ENCODE assay signal across 8 cellular contexts in genomic region chr4:1008840-1009646, GRCh38. TPM values are rescaled to one million over a fixed set of nuclear protein-coding genes. Genes with fewer than 3 reads are reported as not detected.
DNase-seq lines count a peak whose midpoint lies in the region; ATAC-seq, FAIRE-seq and TF ChIP-seq lines count a peak whose summit lies in the region.

No MANE protein-coding gene starts in this region.

- DNase-seq in A549 (ENCODE audit: low read depth in 1 of 2, low spot score in 1 of 2): no peak
- peak; percentile 39 for DNase-seq in GM23248
- DNase-seq in T-helper 17 cell: peak; percentile 27 to 60 (median 32)
- peak; percentile 48 for DNase-seq in colonic mucosa
- peak in 1 of 2 donors; percentile 74 for DNase-seq in aorta
- no peak for DNase-seq in GM20000 (ENCODE audit: low spot score)
- no peak for DNase-seq in frontal cortex (ENCODE audit: low spot score in 2 of 2)

- no peak for TF ChIP-seq RAD21 in A549 (conservative IDR thresholded peaks at IDR 0.05 in 1 of 2, IDR thresholded peaks at IDR 0.05 in 1 of 2)

- in situ Hi-C loops in GM23248 (cut with MboI): no loop called here

- H4K20me1 ChIP-seq in GM23248 (ENCODE audit: insufficient read depth): no peaks in the 10 kb centered on the region

- H3K9me3 ChIP-seq in A549 (no peaks in the 10 kb centered on the region), GM23248 (ENCODE audit: low read depth) (no peaks in the 10 kb centered on the region), T-helper 17 cell (ENCODE audit: control insufficient read depth, low read length, poor library complexity, severe bottlenecking) (no peaks in the 10 kb centered on the region), colonic mucosa (no peaks in the 10 kb centered on the region), muscle layer of duodenum (ENCODE audit: control insufficient read depth in 1 of 2, low read length in 2 of 2) (no peaks in the 10 kb centered on the region), aorta (ENCODE audit: control insufficient read depth, low read length) (no peaks in the 10 kb centered on the region)

- H3K36me3 ChIP-seq in GM23248 (ENCODE audit: low read depth): no peaks in the 10 kb centered on the region
- H3K36me3 ChIP-seq in colonic mucosa: no peaks in the 10 kb centered on the region
- H3K36me3 ChIP-seq in muscle layer of duodenum (ENCODE audit: control insufficient read depth in 1 of 2, insufficient read depth in 2 of 2, low read length in 2 of 2): no peaks in the 10 kb centered on the region
- no peaks in the 10 kb centered on the region for H3K36me3 ChIP-seq in aorta (ENCODE audit: control insufficient read depth in 1 of 2, insufficient read depth in 2 of 2, low read length in 1 of 2)

- TF ChIP-seq EP300 in A549 (IDR thresholded peaks at IDR 0.05): no peak

- TF ChIP-seq CTCF in A549 (IDR thresholded peaks at IDR 0.05) (no peak), colonic mucosa (IDR thresholded peaks at IDR 0.05) (no peak), GM20000 (IDR thresholded peaks at IDR 0.05; ENCODE audit: extremely low read depth, missing control alignments) (no peak)

- TF ChIP-seq POLR2A in A549 (IDR thresholded peaks at IDR 0.05; ENCODE audit: low read length): no peak

- peak overlapping the region; percentile 66 for H3K4me3 ChIP-seq in A549
- H3K4me3 ChIP-seq in GM23248: peak overlapping the region; percentile 82
- H3K4me3 ChIP-seq in colonic mucosa: peak overlapping the region; percentile 59
- peak overlapping the region; percentile 55 to 68 for H3K4me3 ChIP-seq in muscle layer of duodenum (ENCODE audit: low read depth in 1 of 2, low read length in 2 of 2)
- H3K4me3 ChIP-seq in aorta (ENCODE audit: low read length in 2 of 2): peak overlapping the region; percentile 44 to 90

- H3K9me2 ChIP-seq in GM23248 (ENCODE audit: insufficient read depth): no peaks in the 10 kb centered on the region

- H3K4me1 ChIP-seq in A549: peaks cover 9% of the 10 kb centered on the region
- 0 out of 2 replicates have a peak, but pooled peaks cover 3% of the 10 kb centered on the region for H3K4me1 ChIP-seq in GM23248 (ENCODE audit: insufficient read depth)
- H3K4me1 ChIP-seq in colonic mucosa: peaks cover 7% of the 10 kb centered on the region
- peaks cover 0 to 28% of the 10 kb centered on the region in 2 donors for H3K4me1 ChIP-seq in muscle layer of duodenum (ENCODE audit: control insufficient read depth in 1 of 2, insufficient read depth in 2 of 2, low read length in 2 of 2)
- no peaks in the 10 kb centered on the region for H3K4me1 ChIP-seq in aorta (ENCODE audit: control insufficient read depth in 1 of 2, insufficient read depth in 2 of 2, low read length in 2 of 2)

- H3K4me2 ChIP-seq in A549 (peak overlapping the region; percentile 99), GM23248 (ENCODE audit: unreplicated experiment) (peak overlapping the region; percentile 91)

- H3F3A ChIP-seq in GM23248 (ENCODE audit: insufficient read depth): no peaks in the 10 kb centered on the region

- peaks cover 5% of the 10 kb centered on the region for H3K27me3 ChIP-seq in GM23248 (replicated peaks; ENCODE audit: insufficient read depth)
- H3K27me3 ChIP-seq in colonic mucosa: peaks cover 20% of the 10 kb centered on the region
- H3K27me3 ChIP-seq in muscle layer of duodenum (ENCODE audit: low read depth, low read length): peaks cover 9% of the 10 kb centered on the region
- H3K27me3 ChIP-seq in aorta (ENCODE audit: control insufficient read depth in 1 of 2, insufficient read depth in 2 of 2, low read length in 1 of 2): no peaks in the 10 kb centered on the region

- intact Hi-C loops in colonic mucosa (cut with DNase I): no loop called here
- intact Hi-C loops in aorta (cut with DNase I): loop anchor here (5.0 kb wide), 2 partner anchors 63 to 73 kb away; no protein-coding TSS in a partner anchor

- peak overlapping the region; percentile 98 for H2AFZ ChIP-seq in GM23248

- H3K27ac Mint-ChIP-seq in T-helper 17 cell: no peak overlapping the region

- peaks cover 2% of the 10 kb centered on the region for H3K36me3 Mint-ChIP-seq in T-helper 17 cell (ENCODE audit: low read depth)

- H3K79me2 ChIP-seq in GM23248 (ENCODE audit: insufficient read depth): no peaks in the 10 kb centered on the region

- WGBS in A549 (ENCODE audit: missing lambda C conversion rate): 22% methylated on average over 15 of the region's 46 CpGs
- WGBS in GM23248 (ENCODE audit: low coverage in 1 of 2, low lambda C conversion rate in 2 of 2, missing lambda C conversion rate in 2 of 2), 2 experiments: 2 to 4% methylated on average over 30 to 38 of the region's 46 CpGs
- whole genome bisulfite sequencing in aorta, 2 donors: 2 to 3% methylated on average over 34 to 46 of the region's 46 CpGs

- H3K9ac ChIP-seq in GM23248: peak overlapping the region; percentile 88
- H3K9ac ChIP-seq in colonic mucosa (ENCODE audit: low read depth in 2 of 2, low read length in 2 of 2): peak overlapping the region; percentile 38 to 84

- CTCF ChIA-PET in A549 (lab: Yijun Ruan, JAX): no interaction called here

- ATAC-seq in A549 (no peak), T-helper 17 cell (no peak), aorta (ENCODE audit: low FRiP score) (no peak)

- H3K27me3 Mint-ChIP-seq in T-helper 17 cell: peaks cover 34% of the 10 kb centered on the region

- peak overlapping the region; percentile 87 for H3K4me3 Mint-ChIP-seq in T-helper 17 cell

- POLR2A ChIA-PET in A549 (lab: Yijun Ruan, JAX): no interaction called here

- H3K4me1 Mint-ChIP-seq in T-helper 17 cell: peaks cover 8% of the 10 kb centered on the region

- H3K27ac ChIP-seq in A549 (peak overlapping the region; percentile 77 to 89), GM23248 (no peak overlapping the region), colonic mucosa (no peak overlapping the region), muscle layer of duodenum (ENCODE audit: low read length) (no peak overlapping the region), aorta (ENCODE audit: low read depth in 1 of 2, low read length in 2 of 2) (no peak overlapping the region)

- no peak for FAIRE-seq in A549 (lab: Jason Lieb, UNC)
- FAIRE-seq in frontal cortex (lab: Jason Lieb, UNC): no peak

TF ChIP-seq in A549, 52 proteins besides CTCF, POLR2A, EP300 and RAD21:
- TF ChIP-seq BHLHE40 (IDR thresholded peaks at IDR 0.05; ENCODE audit: low read depth, low read length) (no peak), MYC (IDR thresholded peaks at IDR 0.05; ENCODE audit: borderline replicate concordance, low read length) (no peak), CEBPB (IDR thresholded peaks at IDR 0.05) (no peak), ZFP36 (IDR thresholded peaks at IDR 0.05; ENCODE audit: borderline replicate concordance, partially characterized antibody) (peak; percentile 8)

RNA-seq across cellular contexts. Expression of gene FGFRL1, which starts 2.4 kb away (rescaled TPM):
- 4.7 and 8.3 TPM in 2 replicates for polyA plus RNA-seq in A549 (2011; rRNA removed)
- 26.5 and 32.6 TPM in 2 replicates for polyA plus RNA-seq in A549 (2012; cell fraction: cytosol; rRNA removed)
- polyA plus RNA-seq in A549 (2012; cell fraction: nucleus; rRNA removed): 32.5 and 64.4 TPM in 2 replicates
- polyA plus RNA-seq in A549 (2017; fragmentation: RNase III; extraction: RNeasy Plus Mini Kit Qiagen cat#74134 plus additional on column Dnase treatment): 11.2 to 11.4 TPM (median 11.2 TPM) in 3 replicates
- 40.2 and 49.5 TPM in 2 replicates for polyA minus RNA-seq in A549 (2011; rRNA and poly(A)+ RNA removed)
- total RNA-seq in GM23248 (2014; rRNA removed; shearing (Covaris generic)): 58.7 and 64.9 TPM in 2 replicates
- 10.8 and 11.1 TPM in 2 replicates for polyA plus RNA-seq in GM23248 (2016; fragmentation: Nextera tagmentation; extraction: Ambion mirVana)
- 10 to 100 TPM; 23.1 to 30.1 TPM for total RNA-seq in T-helper 17 cell
- 10 to 100 TPM; 16.0 to 34.7 TPM for total RNA-seq in colonic mucosa
- total RNA-seq in aorta: 10 to 100 TPM; 28.9 to 32.9 TPM
- 10 to 100 TPM in 1 of 2 donors, 1 to 10 TPM in 1; 6.9 to 19.5 TPM for polyA plus RNA-seq in aorta
- 2.0 TPM for total RNA-seq in frontal cortex

RNA-seq across cellular contexts. Expression of gene SLC26A1, which starts 15.8 kb away (rescaled TPM):
- polyA plus RNA-seq in A549 (2011; rRNA removed) (0.09 and 0.23 TPM in 2 replicates), A549 (2017; fragmentation: RNase III; extraction: RNeasy Plus Mini Kit Qiagen cat#74134 plus additional on column Dnase treatment) (0.30 to 0.61 TPM (median 0.50 TPM) in 3 replicates), GM23248 (2016; fragmentation: Nextera tagmentation; extraction: Ambion mirVana) (1.6 and 1.8 TPM in 2 replicates), aorta (under 1 TPM; 0.38 to 0.87 TPM)
- polyA plus RNA-seq in A549 (2012; cell fraction: cytosol; rRNA removed): 0.30 and 0.45 TPM in 2 replicates
- 1.3 and 1.7 TPM in 2 replicates for polyA plus RNA-seq in A549 (2012; cell fraction: nucleus; rRNA removed)
- 0.62 and 0.83 TPM in 2 replicates for polyA minus RNA-seq in A549 (2011; rRNA and poly(A)+ RNA removed)
- total RNA-seq in GM23248 (2014; rRNA removed; shearing (Covaris generic)): 0.13 and 0.22 TPM in 2 replicates
- total RNA-seq in T-helper 17 cell (under 1 TPM in 1 of 2 donors, not detected in 1; 0.21 TPM), colonic mucosa (1 to 10 TPM in 1 of 2 donors, under 1 TPM in 1; 0.77 to 3.8 TPM), aorta (under 1 TPM in 1 of 2 donors, not detected in 1; 0.45 TPM), frontal cortex (2.0 TPM)

RNA-seq across cellular contexts. Expression of gene IDUA, which starts 22.2 kb away (rescaled TPM):
- polyA plus RNA-seq in A549 (2011; rRNA removed) (3.1 and 4.2 TPM in 2 replicates), A549 (2017; fragmentation: RNase III; extraction: RNeasy Plus Mini Kit Qiagen cat#74134 plus additional on column Dnase treatment) (13.9 to 19.4 TPM (median 19.2 TPM) in 3 replicates), GM23248 (2016; fragmentation: Nextera tagmentation; extraction: Ambion mirVana) (26.4 and 28.8 TPM in 2 replicates), aorta (10 to 100 TPM in 1 of 2 donors, 1 to 10 TPM in 1; 5.9 to 42.5 TPM)
- polyA plus RNA-seq in A549 (2012; cell fraction: cytosol; rRNA removed): 3.0 and 4.1 TPM in 2 replicates
- 65.6 and 96.4 TPM in 2 replicates for polyA plus RNA-seq in A549 (2012; cell fraction: nucleus; rRNA removed)
- polyA minus RNA-seq in A549 (2011; rRNA and poly(A)+ RNA removed): 3.0 and 4.0 TPM in 2 replicates
- total RNA-seq in GM23248 (2014; rRNA removed; shearing (Covaris generic)): 26.3 and 30.7 TPM in 2 replicates
- total RNA-seq in T-helper 17 cell (10 to 100 TPM; 56.9 to 58.6 TPM), colonic mucosa (10 to 100 TPM; 18.8 to 22.4 TPM), aorta (10 to 100 TPM; 27.5 to 44.2 TPM), frontal cortex (6.1 TPM)

RNA-seq across cellular contexts. Expression of gene DGKQ, which starts 35.7 kb away (rescaled TPM):
- 2.7 and 3.3 TPM in 2 replicates for polyA plus RNA-seq in A549 (2011; rRNA removed)
- polyA plus RNA-seq in A549 (2012; cell fraction: cytosol; rRNA removed): 7.5 and 10.4 TPM in 2 replicates
- 37.7 and 46.1 TPM in 2 replicates for polyA plus RNA-seq in A549 (2012; cell fraction: nucleus; rRNA removed)
- 6.2 to 7.8 TPM (median 7.0 TPM) in 3 replicates for polyA plus RNA-seq in A549 (2017; fragmentation: RNase III; extraction: RNeasy Plus Mini Kit Qiagen cat#74134 plus additional on column Dnase treatment)
- polyA minus RNA-seq in A549 (2011; rRNA and poly(A)+ RNA removed): 2.7 and 3.2 TPM in 2 replicates
- 16.8 and 18.2 TPM in 2 replicates for total RNA-seq in GM23248 (2014; rRNA removed; shearing (Covaris generic))
- polyA plus RNA-seq in GM23248 (2016; fragmentation: Nextera tagmentation; extraction: Ambion mirVana): 1.4 and 1.9 TPM in 2 replicates
- total RNA-seq in T-helper 17 cell: 10 to 100 TPM; 13.5 to 14.4 TPM
- total RNA-seq in colonic mucosa: 10 to 100 TPM; 39.4 to 68.2 TPM
- 10 to 100 TPM; 11.2 to 14.2 TPM for total RNA-seq in aorta
- polyA plus RNA-seq in aorta: 10 to 100 TPM in 1 of 2 donors, 1 to 10 TPM in 1; 5.4 to 13.4 TPM
- 6.1 TPM for total RNA-seq in frontal cortex

Comparison
In these comparisons a context has a peak if more than half of its experiments do, and no peak if none do; other contexts are left out.
1. DNase-seq: peak in GM23248 (single experiment), T-helper 17 cell (3 of 3) and colonic mucosa (single experiment); none in A549 (0 of 2), GM20000 (single experiment) and frontal cortex (0 of 2).
2. H3K27ac ChIP-seq: peak in A549 (2 of 2); none in GM23248 (single experiment), colonic mucosa (single experiment), muscle layer of duodenum (single experiment) and aorta (0 of 2).
3. Peak in every context shown above with its lines, with median percentiles within 50 percentile points of each other: H3K4me3 ChIP-seq.